Comparison of ENCODE assay signal across 1 cellular context in genomic region chr14:22837059-22837749, GRCh38.
A peak's percentile ranks its signal among the peaks of the same experiment; 100 is the strongest.
TF ChIP-seq lines count a peak whose summit lies in the region.

No MANE protein-coding gene starts in this region.

TF ChIP-seq in HepG2, 621 proteins besides CTCF, POLR2A, EP300 and RAD21 (continued from another document and continues in another):
- TF ChIP-seq SOX13 (IDR thresholded peaks at IDR 0.05) (no peak), SOX13 (CRISPR knock-in tag; conservative IDR thresholded peaks at IDR 0.05 in 1 of 2, IDR thresholded peaks at IDR 0.05 in 1 of 2) (peak in 1 of 2 experiments; percentile 22; a peak in 1 of 4 replicates), ZNF235 (CRISPR knock-in tag; IDR thresholded peaks at IDR 0.05; ENCODE audit: borderline replicate concordance) (no peak), ZNF354B (CRISPR knock-in tag; IDR thresholded peaks at IDR 0.05) (no peak), KLF12 (CRISPR knock-in tag; IDR thresholded peaks at IDR 0.05; ENCODE audit: borderline replicate concordance) (no peak), EZH2 (conservative IDR thresholded peaks at IDR 0.05; ENCODE audit: low read depth, low read length) (no peak), PRPF4 (IDR thresholded peaks at IDR 0.05; ENCODE audit: low read depth, low read length, poor library complexity, severe bottlenecking) (no peak), ADNP (CRISPR knock-in tag; IDR thresholded peaks at IDR 0.05) (no peak), AHR (CRISPR knock-in tag; IDR thresholded peaks at IDR 0.05) (peak; percentile 81; the same call in 1 of the 2 replicates), ATF7 (IDR thresholded peaks at IDR 0.05) (no peak), ATF7 (CRISPR knock-in tag; IDR thresholded peaks at IDR 0.05) (peak; percentile 78; the same call in 1 of the 2 replicates), BCL6 (CRISPR knock-in tag; IDR thresholded peaks at IDR 0.05) (0 out of 2 replicates have a peak, but pooled peaks have one; percentile 49), NFE2 (CRISPR knock-in tag; IDR thresholded peaks at IDR 0.05) (no peak), ZNF770 (CRISPR knock-in tag; IDR thresholded peaks at IDR 0.05) (peak; percentile 46; the same call in 1 of the 2 replicates), NR1H2 (CRISPR knock-in tag; IDR thresholded peaks at IDR 0.05; ENCODE audit: borderline replicate concordance, low read depth) (peak; percentile 23; the same call in 1 of the 2 replicates), MAFK (conservative IDR thresholded peaks at IDR 0.05 in 1 of 2, IDR thresholded peaks at IDR 0.05 in 1 of 2; ENCODE audit: low read length in 2 of 2) (no peak), CEBPB (IDR thresholded peaks at IDR 0.05; ENCODE audit: borderline replicate concordance, low read depth, low read length) (no peak), CEBPG (CRISPR knock-in tag; IDR thresholded peaks at IDR 0.05) (peak; percentile 32; the same call in 1 of the 2 replicates), ZNF570 (CRISPR knock-in tag; IDR thresholded peaks at IDR 0.05; ENCODE audit: borderline replicate concordance) (no peak; the same call in 1 of the 2 replicates), RFX3 (CRISPR knock-in tag; IDR thresholded peaks at IDR 0.05) (no peak), NFIC (IDR thresholded peaks at IDR 0.05; ENCODE audit: low read length) (no peak), ZNF605 (CRISPR knock-in tag; IDR thresholded peaks at IDR 0.05) (peak; percentile 95), GLMP (CRISPR knock-in tag; IDR thresholded peaks at IDR 0.05; ENCODE audit: borderline replicate concordance) (no peak), ZBTB21 (CRISPR knock-in tag; IDR thresholded peaks at IDR 0.05) (no peak), ZNF619 (CRISPR knock-in tag; IDR thresholded peaks at IDR 0.05) (no peak; the same call in 1 of the 2 replicates), POLR2AphosphoS5 (IDR thresholded peaks at IDR 0.05; ENCODE audit: low read depth, low read length) (peak; percentile 54), ZFP90 (CRISPR knock-in tag; IDR thresholded peaks at IDR 0.05; ENCODE audit: borderline replicate concordance) (peak; percentile 70), RARA (CRISPR knock-in tag; IDR thresholded peaks at IDR 0.05) (no peak), XRCC5 (optimal IDR thresholded peaks at IDR 0.05; ENCODE audit: low read length) (no peak), ZNF280D (CRISPR knock-in tag; IDR thresholded peaks at IDR 0.05) (peak; percentile 52; the same call in 1 of the 2 replicates), ZNF446 (CRISPR knock-in tag; IDR thresholded peaks at IDR 0.05) (peak; percentile 79; the same call in 1 of the 2 replicates), KLF6 (CRISPR knock-in tag; IDR thresholded peaks at IDR 0.05) (peak; percentile 52; the same call in 1 of the 2 replicates), ZNF101 (CRISPR knock-in tag; IDR thresholded peaks at IDR 0.05; ENCODE audit: borderline replicate concordance, low read depth) (0 out of 2 replicates have a peak, but pooled peaks have one; percentile 70), ZBTB1 (CRISPR knock-in tag; IDR thresholded peaks at IDR 0.05; ENCODE audit: borderline replicate concordance) (peak; percentile 42; the same call in 1 of the 2 replicates), ZNF777 (CRISPR knock-in tag; IDR thresholded peaks at IDR 0.05) (peak; percentile 100), ONECUT2 (CRISPR knock-in tag; IDR thresholded peaks at IDR 0.05) (peak; percentile 2; the same call in 1 of the 2 replicates)
- TF ChIP-seq, protein P1, sequence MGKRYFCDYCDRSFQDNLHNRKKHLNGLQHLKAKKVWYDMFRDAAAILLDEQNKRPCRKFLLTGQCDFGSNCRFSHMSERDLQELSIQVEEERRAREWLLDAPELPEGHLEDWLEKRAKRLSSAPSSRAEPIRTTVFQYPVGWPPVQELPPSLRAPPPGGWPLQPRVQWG (CRISPR knock-in tag; IDR thresholded peaks at IDR 0.05; ENCODE audit: borderline replicate concordance, low read depth): no peak
- TF ChIP-seq, protein P2, sequence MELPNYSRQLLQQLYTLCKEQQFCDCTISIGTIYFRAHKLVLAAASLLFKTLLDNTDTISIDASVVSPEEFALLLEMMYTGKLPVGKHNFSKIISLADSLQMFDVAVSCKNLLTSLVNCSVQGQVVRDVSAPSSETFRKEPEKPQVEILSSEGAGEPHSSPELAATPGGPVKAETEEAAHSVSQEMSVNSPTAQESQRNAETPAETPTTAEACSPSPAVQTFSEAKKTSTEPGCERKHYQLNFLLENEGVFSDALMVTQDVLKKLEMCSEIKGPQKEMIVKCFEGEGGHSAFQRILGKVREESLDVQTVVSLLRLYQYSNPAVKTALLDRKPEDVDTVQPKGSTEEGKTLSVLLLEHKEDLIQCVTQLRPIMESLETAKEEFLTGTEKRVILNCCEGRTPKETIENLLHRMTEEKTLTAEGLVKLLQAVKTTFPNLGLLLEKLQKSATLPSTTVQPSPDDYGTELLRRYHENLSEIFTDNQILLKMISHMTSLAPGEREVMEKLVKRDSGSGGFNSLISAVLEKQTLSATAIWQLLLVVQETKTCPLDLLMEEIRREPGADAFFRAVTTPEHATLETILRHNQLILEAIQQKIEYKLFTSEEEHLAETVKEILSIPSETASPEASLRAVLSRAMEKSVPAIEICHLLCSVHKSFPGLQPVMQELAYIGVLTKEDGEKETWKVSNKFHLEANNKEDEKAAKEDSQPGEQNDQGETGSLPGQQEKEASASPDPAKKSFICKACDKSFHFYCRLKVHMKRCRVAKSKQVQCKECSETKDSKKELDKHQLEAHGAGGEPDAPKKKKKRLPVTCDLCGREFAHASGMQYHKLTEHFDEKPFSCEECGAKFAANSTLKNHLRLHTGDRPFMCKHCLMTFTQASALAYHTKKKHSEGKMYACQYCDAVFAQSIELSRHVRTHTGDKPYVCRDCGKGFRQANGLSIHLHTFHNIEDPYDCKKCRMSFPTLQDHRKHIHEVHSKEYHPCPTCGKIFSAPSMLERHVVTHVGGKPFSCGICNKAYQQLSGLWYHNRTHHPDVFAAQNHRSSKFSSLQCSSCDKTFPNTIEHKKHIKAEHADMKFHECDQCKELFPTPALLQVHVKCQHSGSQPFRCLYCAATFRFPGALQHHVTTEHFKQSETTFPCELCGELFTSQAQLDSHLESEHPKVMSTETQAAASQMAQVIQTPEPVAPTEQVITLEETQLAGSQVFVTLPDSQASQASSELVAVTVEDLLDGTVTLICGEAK (IDR thresholded peaks at IDR 0.05): no peak
- TF ChIP-seq, protein P2 (CRISPR knock-in tag; IDR thresholded peaks at IDR 0.05): peak; percentile 68
- TF ChIP-seq, protein P3, sequence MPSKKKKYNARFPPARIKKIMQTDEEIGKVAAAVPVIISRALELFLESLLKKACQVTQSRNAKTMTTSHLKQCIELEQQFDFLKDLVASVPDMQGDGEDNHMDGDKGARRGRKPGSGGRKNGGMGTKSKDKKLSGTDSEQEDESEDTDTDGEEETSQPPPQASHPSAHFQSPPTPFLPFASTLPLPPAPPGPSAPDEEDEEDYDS (CRISPR knock-in tag; IDR thresholded peaks at IDR 0.05): peak; percentile 48; the same call in 1 of the 2 replicates
- TF ChIP-seq, protein P4, sequence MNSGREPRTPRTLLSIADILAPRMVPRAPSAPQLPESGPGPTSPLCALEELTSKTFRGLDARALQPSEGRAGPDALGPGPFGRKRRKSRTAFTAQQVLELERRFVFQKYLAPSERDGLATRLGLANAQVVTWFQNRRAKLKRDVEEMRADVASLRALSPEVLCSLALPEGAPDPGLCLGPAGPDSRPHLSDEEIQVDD (CRISPR knock-in tag; IDR thresholded peaks at IDR 0.05; ENCODE audit: borderline replicate concordance): no peak; the same call in none of the 2 replicates
- TF ChIP-seq, protein P5, sequence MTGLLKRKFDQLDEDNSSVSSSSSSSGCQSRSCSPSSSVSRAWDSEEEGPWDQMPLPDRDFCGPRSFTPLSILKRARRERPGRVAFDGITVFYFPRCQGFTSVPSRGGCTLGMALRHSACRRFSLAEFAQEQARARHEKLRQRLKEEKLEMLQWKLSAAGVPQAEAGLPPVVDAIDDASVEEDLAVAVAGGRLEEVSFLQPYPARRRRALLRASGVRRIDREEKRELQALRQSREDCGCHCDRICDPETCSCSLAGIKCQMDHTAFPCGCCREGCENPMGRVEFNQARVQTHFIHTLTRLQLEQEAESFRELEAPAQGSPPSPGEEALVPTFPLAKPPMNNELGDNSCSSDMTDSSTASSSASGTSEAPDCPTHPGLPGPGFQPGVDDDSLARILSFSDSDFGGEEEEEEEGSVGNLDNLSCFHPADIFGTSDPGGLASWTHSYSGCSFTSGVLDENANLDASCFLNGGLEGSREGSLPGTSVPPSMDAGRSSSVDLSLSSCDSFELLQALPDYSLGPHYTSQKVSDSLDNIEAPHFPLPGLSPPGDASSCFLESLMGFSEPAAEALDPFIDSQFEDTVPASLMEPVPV (CRISPR knock-in tag; IDR thresholded peaks at IDR 0.05): no peak; the same call in 1 of the 2 replicates
- TF ChIP-seq, protein P6, sequence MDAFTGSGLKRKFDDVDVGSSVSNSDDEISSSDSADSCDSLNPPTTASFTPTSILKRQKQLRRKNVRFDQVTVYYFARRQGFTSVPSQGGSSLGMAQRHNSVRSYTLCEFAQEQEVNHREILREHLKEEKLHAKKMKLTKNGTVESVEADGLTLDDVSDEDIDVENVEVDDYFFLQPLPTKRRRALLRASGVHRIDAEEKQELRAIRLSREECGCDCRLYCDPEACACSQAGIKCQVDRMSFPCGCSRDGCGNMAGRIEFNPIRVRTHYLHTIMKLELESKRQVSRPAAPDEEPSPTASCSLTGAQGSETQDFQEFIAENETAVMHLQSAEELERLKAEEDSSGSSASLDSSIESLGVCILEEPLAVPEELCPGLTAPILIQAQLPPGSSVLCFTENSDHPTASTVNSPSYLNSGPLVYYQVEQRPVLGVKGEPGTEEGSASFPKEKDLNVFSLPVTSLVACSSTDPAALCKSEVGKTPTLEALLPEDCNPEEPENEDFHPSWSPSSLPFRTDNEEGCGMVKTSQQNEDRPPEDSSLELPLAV (CRISPR knock-in tag; conservative IDR thresholded peaks at IDR 0.05; ENCODE audit: low read depth): no peak
